Comparison of ENCODE assay signal across 1 cellular context in genomic region chr9:4740623-4741364, GRCh38.
TF ChIP-seq lines count a peak whose summit lies in the region.

Gene AK3, minus strand, starts transcription at chr9:4741202. Its CDS starts 115 bp downstream, at chr9:4741087.

TF ChIP-seq in K562, 482 proteins besides CTCF, POLR2A, EP300 and RAD21 (continued from another document and continues in another):
- TF ChIP-seq MAX (CRISPR knock-in tag; IDR thresholded peaks at IDR 0.05) (peak; percentile 80), SMARCA5 (IDR thresholded peaks at IDR 0.05) (no peak), HEY1 (CRISPR knock-in tag; IDR thresholded peaks at IDR 0.05; ENCODE audit: borderline replicate concordance) (no peak), KDM4B (IDR thresholded peaks at IDR 0.05; ENCODE audit: borderline replicate concordance in 2 of 2, low read depth in 1 of 2) (no peak), MTF1 (CRISPR knock-in tag; IDR thresholded peaks at IDR 0.05; ENCODE audit: borderline replicate concordance) (no peak), PATZ1 (CRISPR knock-in tag; IDR thresholded peaks at IDR 0.05; ENCODE audit: borderline replicate concordance) (no peak), ATF3 (IDR thresholded peaks at IDR 0.05) (no peak), ATF3 (CRISPR knock-in tag; conservative IDR thresholded peaks at IDR 0.05) (no peak), CUX1 (CRISPR knock-in tag; IDR thresholded peaks at IDR 0.05) (no peak), ZNF76 (CRISPR knock-in tag; IDR thresholded peaks at IDR 0.05; ENCODE audit: borderline replicate concordance) (no peak), ATF1 (CRISPR knock-in tag; IDR thresholded peaks at IDR 0.05) (no peak), ATF1 (tag; IDR thresholded peaks at IDR 0.05) (peak; percentile 52; the same call in 1 of the 2 replicates), MAFK (IDR thresholded peaks at IDR 0.05; ENCODE audit: low read length) (no peak), RFX1 (IDR thresholded peaks at IDR 0.05) (no peak), HNRNPLL (IDR thresholded peaks at IDR 0.05; ENCODE audit: low read depth, low read length, poor library complexity, severe bottlenecking) (peak; percentile 63), SMAD2 (IDR thresholded peaks at IDR 0.05; ENCODE audit: low read depth, low read length) (no peak), IRF1 (CRISPR knock-in tag; IDR thresholded peaks at IDR 0.05; ENCODE audit: borderline replicate concordance) (no peak), ZNF77 (CRISPR knock-in tag; IDR thresholded peaks at IDR 0.05) (no peak), ZSCAN32 (CRISPR knock-in tag; IDR thresholded peaks at IDR 0.05) (no peak), UBTF (IDR thresholded peaks at IDR 0.05; ENCODE audit: borderline replicate concordance in 1 of 2, low read depth in 2 of 2, low read length in 2 of 2) (peak; percentile 84 to 93; a peak in 3 of 4 replicates), ZNF232 (CRISPR knock-in tag; IDR thresholded peaks at IDR 0.05) (0 out of 2 replicates have a peak, but pooled peaks have one; percentile 60), RREB1 (CRISPR knock-in tag; IDR thresholded peaks at IDR 0.05) (0 out of 2 replicates have a peak, but pooled peaks have one; percentile 17), ATF7 (IDR thresholded peaks at IDR 0.05) (peak; percentile 54; the same call in 1 of the 2 replicates), NFE2L1 (tag; IDR thresholded peaks at IDR 0.05; ENCODE audit: borderline replicate concordance, low read depth) (no peak), ZNF707 (CRISPR knock-in tag; conservative IDR thresholded peaks at IDR 0.05) (no peak), ZBTB34 (CRISPR knock-in tag; IDR thresholded peaks at IDR 0.05) (no peak), SAP30 (IDR thresholded peaks at IDR 0.05; ENCODE audit: borderline replicate concordance, insufficient read depth, low read depth, low read length, poor library complexity, severe bottlenecking) (peak; percentile 57), FOXJ2 (tag; IDR thresholded peaks at IDR 0.05) (no peak), ARID1B (IDR thresholded peaks at IDR 0.05) (no peak), TSHZ1 (CRISPR knock-in tag; IDR thresholded peaks at IDR 0.05) (no peak), KLF6 (CRISPR knock-in tag; IDR thresholded peaks at IDR 0.05; ENCODE audit: borderline replicate concordance) (no peak), BRCA1 (IDR thresholded peaks at IDR 0.05) (no peak), BRCA1 (CRISPR knock-in tag; IDR thresholded peaks at IDR 0.05) (no peak), E2F5 (CRISPR knock-in tag; IDR thresholded peaks at IDR 0.05) (no peak)
